Comparison of ENCODE assay signal across 8 cellular contexts in the genomic region with DNA sequence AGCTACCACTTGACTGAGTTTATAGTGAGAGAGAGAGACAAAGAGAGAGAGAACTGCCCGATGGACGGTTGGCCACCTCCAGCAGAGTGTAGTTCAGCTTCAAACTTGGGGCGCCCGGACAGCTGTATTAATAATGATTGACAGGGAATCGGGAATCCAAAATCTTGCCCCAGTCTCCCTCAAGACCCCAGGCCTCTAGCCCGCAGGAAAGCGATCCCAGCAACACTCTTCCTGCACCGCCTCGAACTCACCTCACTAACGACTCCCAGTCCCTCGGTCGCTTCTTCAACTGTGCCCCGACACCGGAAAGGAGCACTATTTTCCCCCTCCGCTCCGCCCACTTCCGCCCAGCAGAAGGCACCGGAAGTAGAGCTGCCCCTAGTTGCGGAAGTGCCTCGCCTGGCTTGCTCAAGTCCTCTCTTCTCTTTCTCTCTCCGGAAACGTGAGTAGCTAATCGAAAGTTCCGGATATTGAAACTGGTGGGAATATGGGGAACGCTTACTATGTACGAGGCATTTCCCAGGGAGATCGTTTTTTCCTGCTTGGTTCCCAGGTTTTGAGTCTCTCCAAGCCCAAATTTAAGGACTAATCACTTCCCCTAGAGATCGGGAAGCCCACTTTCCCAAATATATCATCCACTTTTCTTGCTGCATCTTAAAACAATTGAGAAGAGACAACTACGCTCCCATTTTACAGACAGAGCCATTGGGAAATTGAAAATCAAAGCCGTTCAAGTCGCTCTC. TPM values are rescaled to one million over a fixed set of nuclear protein-coding genes. Genes with fewer than 3 reads are reported as not detected.
DNase-seq lines count a peak whose midpoint lies in the region; ATAC-seq and TF ChIP-seq lines count a peak whose summit lies in the region.

A gene with protein sequence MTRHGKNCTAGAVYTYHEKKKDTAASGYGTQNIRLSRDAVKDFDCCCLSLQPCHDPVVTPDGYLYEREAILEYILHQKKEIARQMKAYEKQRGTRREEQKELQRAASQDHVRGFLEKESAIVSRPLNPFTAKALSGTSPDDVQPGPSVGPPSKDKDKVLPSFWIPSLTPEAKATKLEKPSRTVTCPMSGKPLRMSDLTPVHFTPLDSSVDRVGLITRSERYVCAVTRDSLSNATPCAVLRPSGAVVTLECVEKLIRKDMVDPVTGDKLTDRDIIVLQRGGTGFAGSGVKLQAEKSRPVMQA (minus strand): TSS at position 293 of the 743 bp plus-strand sequence. CDS start 19,865 bp downstream, outside the sequence.

- peaks cover 18% of the 10 kb centered on the region for H3K4me1 ChIP-seq in osteoblast (ENCODE audit: insufficient read depth, low read length)
- H3K4me1 ChIP-seq in testis: peaks cover 8% of the 10 kb centered on the region

- H3K36me3 Mint-ChIP-seq in activated naive CD4-positive, alpha-beta T cell treated with anti-CD3 and anti-CD28 coated beads, Interleukin-2, amount 50 U/mL, for 72 hours: peaks cover 12 to 17% of the 10 kb centered on the region in 2 donors

- peak; percentile 89 for ATAC-seq in HG02571 (IDR thresholded peaks at IDR 0.05; ENCODE audit: unreplicated experiment)
- ATAC-seq in activated naive CD4-positive, alpha-beta T cell treated with anti-CD3 and anti-CD28 coated beads, Interleukin-2, amount 50 U/mL, for 72 hours: peak; percentile 100

- WGBS in testis, 2 donors: 2% methylated on average over 31 of the region's 31 CpGs

- peaks cover 12% of the 10 kb centered on the region for H4K20me1 ChIP-seq in osteoblast (ENCODE audit: insufficient read depth, low read length)

- intact Hi-C loops in testis (cut with DNase I; ENCODE audit: low total_unique reads): no loop called here

- no peaks in the 10 kb centered on the region for H3K9me3 Mint-ChIP-seq in activated naive CD4-positive, alpha-beta T cell treated with anti-CD3 and anti-CD28 coated beads, Interleukin-2, amount 50 U/mL, for 72 hours

- H3K9me3 ChIP-seq in osteoblast (ENCODE audit: low read depth, low read length) (no peaks in the 10 kb centered on the region), testis (no peaks in the 10 kb centered on the region)

- peak within 1 kb of the TSS; percentile 88 to 99 for H3K27ac Mint-ChIP-seq in activated naive CD4-positive, alpha-beta T cell treated with anti-CD3 and anti-CD28 coated beads, Interleukin-2, amount 50 U/mL, for 72 hours

- H3K36me3 ChIP-seq in osteoblast (ENCODE audit: insufficient read depth, low read length) (peaks cover 7% of the 10 kb centered on the region), testis (ENCODE audit: low read depth, missing control alignments) (no peaks in the 10 kb centered on the region)

- H3K27ac ChIP-seq in osteoblast (ENCODE audit: low read depth, low read length) (peak within 1 kb of the TSS; percentile 75), testis (peak within 1 kb of the TSS in 1 of 2 donors; percentile 65)

- H3K4me3 ChIP-seq in osteoblast (ENCODE audit: insufficient read depth, low read length): peak within 1 kb of the TSS; percentile 91
- peak within 1 kb of the TSS; percentile 71 to 77 for H3K4me3 ChIP-seq in testis

- TF ChIP-seq POLR2A in testis (IDR thresholded peaks at IDR 0.05): peak; percentile 88

- no peaks in the 10 kb centered on the region for H3K27me3 ChIP-seq in osteoblast (ENCODE audit: insufficient read depth, low read length)
- no peaks in the 10 kb centered on the region for H3K27me3 ChIP-seq in testis

- peaks cover 46% of the 10 kb centered on the region for H3K79me2 ChIP-seq in osteoblast (ENCODE audit: insufficient read depth, low read length)

- DNase-seq in GM04503 (ENCODE audit: low read depth): peak; percentile 77
- DNase-seq in NCI-H1092 treated with DMSO at 0.1 percent for 48 hours (lab: John Stamatoyannopoulos, UW): peak; percentile 92
- DNase-seq in SKM-1 treated with dmso at 0.1 percent for 144 hours (lab: John Stamatoyannopoulos, UW; ENCODE audit: unreplicated experiment): peak; percentile 77
- peak; percentile 94 to 95 for DNase-seq in activated naive CD4-positive, alpha-beta T cell treated with anti-CD3 and anti-CD28 coated beads, Interleukin-2, amount 50 U/mL, for 72 hours (ENCODE audit: low spot score in 2 of 2)
- peak; percentile 87 for DNase-seq in glomerular endothelial cell (ENCODE audit: extremely low read depth, low read depth, low spot score)
- peak; percentile 94 for DNase-seq in osteoblast (ENCODE audit: insufficient read length, low spot score, missing footprints)
- peak; percentile 98 for DNase-seq in testis

- TF ChIP-seq CTCF in osteoblast (IDR thresholded peaks at IDR 0.05; ENCODE audit: extremely low read depth, low read depth, low read length): no peak
- peak in 1 of 3 experiments; percentile 13 for TF ChIP-seq CTCF in testis (IDR thresholded peaks at IDR 0.05)

- H2AFZ ChIP-seq in osteoblast (ENCODE audit: low read length): peak within 1 kb of the TSS; percentile 100

- peak within 1 kb of the TSS; percentile 96 for H3K4me2 ChIP-seq in osteoblast (ENCODE audit: insufficient read depth, low read length)

RNA-seq across cellular contexts. Expression of the gene that starts here (rescaled TPM):
- 10 to 100 TPM; 90.7 to 96.1 TPM for total RNA-seq in activated naive CD4-positive, alpha-beta T cell treated with anti-CD3 and anti-CD28 coated beads, Interleukin-2, amount 50 U/mL, for 72 hours
- 79.9 and 91.1 TPM in 2 replicates for total RNA-seq in glomerular endothelial cell
- 57.5 and 68.0 TPM in 2 replicates for total RNA-seq in osteoblast
- 100 to 1,000 TPM; 145 to 151 TPM for total RNA-seq in testis
- 241 TPM for polyA plus RNA-seq in testis (ENCODE audit: insufficient read depth, low read depth, low replicate concordance)
